In the genomic region with DNA sequence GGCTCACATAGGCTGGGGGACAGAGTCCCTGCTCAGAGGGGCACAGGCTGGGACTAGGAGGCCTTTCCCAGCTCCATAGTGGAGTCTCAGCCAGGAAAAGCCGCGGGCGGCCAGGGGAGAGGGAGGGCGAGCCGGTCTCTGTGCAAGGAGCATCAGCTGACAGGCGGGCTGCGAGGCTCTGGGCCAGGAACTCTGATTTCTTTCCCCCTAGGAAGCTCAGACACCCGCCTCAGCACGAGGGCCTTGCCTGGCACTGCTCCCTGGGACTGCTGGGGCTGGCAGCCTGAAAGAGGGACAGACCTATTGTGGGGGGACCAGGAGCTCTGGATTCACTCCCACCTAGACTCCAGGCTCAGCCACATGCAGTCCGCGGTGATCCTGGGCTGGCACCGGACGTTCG, we compare ENCODE assay signal across 1 cellular context.
TF ChIP-seq lines count a peak whose summit lies in the region.

No MANE protein-coding gene starts in this region.

TF ChIP-seq in HepG2, 621 proteins besides CTCF, POLR2A, EP300 and RAD21:
- no peak for TF ChIP-seq ZNF468 (CRISPR knock-in tag; IDR thresholded peaks at IDR 0.05)
- TF ChIP-seq, protein P1, sequence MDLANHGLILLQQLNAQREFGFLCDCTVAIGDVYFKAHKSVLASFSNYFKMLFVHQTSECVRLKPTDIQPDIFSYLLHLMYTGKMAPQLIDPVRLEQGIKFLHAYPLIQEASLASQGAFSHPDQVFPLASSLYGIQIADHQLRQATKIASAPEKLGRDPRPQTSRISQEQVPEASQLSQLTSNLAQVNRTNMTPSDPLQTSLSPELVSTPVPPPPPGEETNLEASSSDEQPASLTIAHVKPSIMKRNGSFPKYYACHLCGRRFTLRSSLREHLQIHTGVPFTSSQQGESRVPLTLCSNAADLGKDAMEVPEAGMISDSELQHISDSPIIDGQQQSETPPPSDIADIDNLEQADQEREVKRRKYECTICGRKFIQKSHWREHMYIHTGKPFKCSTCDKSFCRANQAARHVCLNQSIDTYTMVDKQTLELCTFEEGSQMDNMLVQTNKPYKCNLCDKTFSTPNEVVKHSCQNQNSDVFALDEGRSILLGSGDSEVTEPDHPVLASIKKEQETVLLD (CRISPR knock-in tag; IDR thresholded peaks at IDR 0.05; ENCODE audit: low read depth): no peak
- no peak for TF ChIP-seq ARNT (IDR thresholded peaks at IDR 0.05)
- TF ChIP-seq, protein P2, sequence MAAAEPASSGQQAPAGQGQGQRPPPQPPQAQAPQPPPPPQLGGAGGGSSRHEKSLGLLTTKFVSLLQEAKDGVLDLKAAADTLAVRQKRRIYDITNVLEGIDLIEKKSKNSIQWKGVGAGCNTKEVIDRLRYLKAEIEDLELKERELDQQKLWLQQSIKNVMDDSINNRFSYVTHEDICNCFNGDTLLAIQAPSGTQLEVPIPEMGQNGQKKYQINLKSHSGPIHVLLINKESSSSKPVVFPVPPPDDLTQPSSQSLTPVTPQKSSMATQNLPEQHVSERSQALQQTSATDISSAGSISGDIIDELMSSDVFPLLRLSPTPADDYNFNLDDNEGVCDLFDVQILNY (CRISPR knock-in tag; conservative IDR thresholded peaks at IDR 0.05): no peak
- TF ChIP-seq NR3C1 (CRISPR knock-in tag; IDR thresholded peaks at IDR 0.05): no peak
- no peak for TF ChIP-seq THYN1 (CRISPR knock-in tag; IDR thresholded peaks at IDR 0.05; ENCODE audit: borderline replicate concordance, low read depth)
- no peak for TF ChIP-seq HNRNPUL1 (IDR thresholded peaks at IDR 0.05; ENCODE audit: low read depth, low read length)
- TF ChIP-seq ATF1 (CRISPR knock-in tag; IDR thresholded peaks at IDR 0.05): no peak
- TF ChIP-seq MTA3 (CRISPR knock-in tag; IDR thresholded peaks at IDR 0.05): no peak
- TF ChIP-seq, protein P3, sequence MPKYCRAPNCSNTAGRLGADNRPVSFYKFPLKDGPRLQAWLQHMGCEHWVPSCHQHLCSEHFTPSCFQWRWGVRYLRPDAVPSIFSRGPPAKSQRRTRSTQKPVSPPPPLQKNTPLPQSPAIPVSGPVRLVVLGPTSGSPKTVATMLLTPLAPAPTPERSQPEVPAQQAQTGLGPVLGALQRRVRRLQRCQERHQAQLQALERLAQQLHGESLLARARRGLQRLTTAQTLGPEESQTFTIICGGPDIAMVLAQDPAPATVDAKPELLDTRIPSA (CRISPR knock-in tag; IDR thresholded peaks at IDR 0.05; ENCODE audit: borderline replicate concordance): no peak
- TF ChIP-seq RBM39 (IDR thresholded peaks at IDR 0.05; ENCODE audit: low read depth, low read length, poor library complexity, severe bottlenecking): no peak
- no peak for TF ChIP-seq GTF2F1 (IDR thresholded peaks at IDR 0.05; ENCODE audit: low read length)
- no peak for TF ChIP-seq NPAS2 (CRISPR knock-in tag; IDR thresholded peaks at IDR 0.05; ENCODE audit: borderline replicate concordance)
- no peak for TF ChIP-seq MAZ (IDR thresholded peaks at IDR 0.05; ENCODE audit: borderline replicate concordance, low read depth, low read length)
- no peak for TF ChIP-seq MAZ (CRISPR knock-in tag; IDR thresholded peaks at IDR 0.05; ENCODE audit: low read depth)
